ENCODE assay signal across 17 cellular contexts in genomic region chr10:11051001-11051324, GRCh38.
"Had no signal": no experiment of that assay in that cellular context is flagged by ENCODE, and none has a peak within 500 bp of the region (broad histone marks: within the 10 kb centered on the region; RNA-seq: fewer than 3 reads in every experiment).

No MANE protein-coding gene starts in this region.

- H3K27me3 Mint-ChIP-seq: activated naive CD8-positive, alpha-beta T cell treated with anti-CD3 and anti-CD28 coated beads for 36 hours had no signal

- H3K36me3 Mint-ChIP-seq: activated naive CD8-positive, alpha-beta T cell treated with anti-CD3 and anti-CD28 coated beads for 36 hours had no signal

- H3K36me3 ChIP-seq: left lung had no signal

- ATAC-seq: left lung; stimulated activated naive CD8-positive, alpha-beta T cell treated with anti-CD3 and anti-CD28 coated beads, Interleukin-15, Interleukin-2, amounts not matched to agents 100 U/mL and 50 U/mL, for 24 hours had no signal

- H3K4me3 ChIP-seq: left lung, SJCRH30, testis had no signal

- H3K4me1 Mint-ChIP-seq: activated CD4-positive, alpha-beta memory T cell treated with anti-CD3 and anti-CD28 coated beads, Interleukin-2, amount 10 ng/mL, durations not matched to agents 7 days and 5 days; activated naive CD8-positive, alpha-beta T cell treated with anti-CD3 and anti-CD28 coated beads for 36 hours had no signal

- DNase-seq: activated CD4-positive, alpha-beta memory T cell treated with anti-CD3 and anti-CD28 coated beads, Interleukin-2, amount 10 ng/mL, durations not matched to agents 7 days and 5 days; activated CD4-positive, alpha-beta T cell treated with anti-CD3 and anti-CD28 coated beads for 1 hour; activated gamma-delta T cell treated with Interleukin-2 at 50 U/mL for 16 hours; activated naive CD8-positive, alpha-beta T cell treated with anti-CD3 and anti-CD28 coated beads for 36 hours; activated T-cell treated with anti-CD3 and anti-CD28 coated beads, Interleukin-2, amount 50 U/mL, for 48 hours; anterior cingulate cortex; endodermal cell; erythroblast; left lung; mesenchymal stem cell; SJCRH30; stimulated activated CD4-positive, alpha-beta T cell treated with anti-CD3 and anti-CD28 coated beads, Interleukin-2, amount 100 ng/mL, for 48 hours; stimulated activated naive CD8-positive, alpha-beta T cell treated with anti-CD3 and anti-CD28 coated beads, Interleukin-15, Interleukin-2, amounts not matched to agents 100 U/mL and 50 U/mL, for 24 hours; SW 1271; testis had no signal

- H3K27ac Mint-ChIP-seq: activated CD4-positive, alpha-beta memory T cell treated with anti-CD3 and anti-CD28 coated beads, Interleukin-2, amount 10 ng/mL, durations not matched to agents 7 days and 5 days; activated naive CD8-positive, alpha-beta T cell treated with anti-CD3 and anti-CD28 coated beads for 36 hours; dendritic cell treated with granulocyte-macrophage colony-stimulating factor and Interleukin-4, amounts not matched to agents 40 ng/mL and 50 ng/mL, for 4 days; endodermal cell; progenitor cell of endocrine pancreas had no signal

- H3K9me3 Mint-ChIP-seq: activated CD4-positive, alpha-beta memory T cell treated with anti-CD3 and anti-CD28 coated beads, Interleukin-2, amount 10 ng/mL, durations not matched to agents 7 days and 5 days; activated naive CD8-positive, alpha-beta T cell treated with anti-CD3 and anti-CD28 coated beads for 36 hours; dendritic cell treated with granulocyte-macrophage colony-stimulating factor and Interleukin-4, amounts not matched to agents 40 ng/mL and 50 ng/mL, for 4 days; endodermal cell had no signal

- H3K4me1 ChIP-seq: left lung, SJCRH30 had no signal

- H3K27me3 ChIP-seq: left lung, SJCRH30, testis had no signal

- H3K27ac ChIP-seq: left lung, SJCRH30 had no signal

- H3K9me3 ChIP-seq: left lung, SJCRH30, testis had no signal

- H3K4me3 Mint-ChIP-seq: activated CD4-positive, alpha-beta memory T cell treated with anti-CD3 and anti-CD28 coated beads, Interleukin-2, amount 10 ng/mL, durations not matched to agents 7 days and 5 days; activated naive CD8-positive, alpha-beta T cell treated with anti-CD3 and anti-CD28 coated beads for 36 hours; dendritic cell treated with granulocyte-macrophage colony-stimulating factor and Interleukin-4, amounts not matched to agents 40 ng/mL and 50 ng/mL, for 4 days; endodermal cell had no signal
